ENCODE assay signal across 19 cellular contexts in genomic region chr4:8038702-8039251, GRCh38.
DNase-seq lines count a peak whose midpoint lies in the region; ATAC-seq and TF ChIP-seq lines count a peak whose summit lies in the region.
"Had no signal": no experiment of that assay in that cellular context is flagged by ENCODE, and none has a peak within 500 bp of the region (broad histone marks: within the 10 kb centered on the region; RNA-seq: fewer than 3 reads in every experiment).

No MANE protein-coding gene starts in this region.

- TF ChIP-seq CTCF in brain (conservative IDR thresholded peaks at IDR 0.05), result no peak

- peaks cover 7% of the 10 kb centered on the region for H3K27me3 Mint-ChIP-seq in brain

- DNase-seq in DMS153 (lab: John Stamatoyannopoulos, UW) (peak; percentile 81), NCI-H146 (lab: John Stamatoyannopoulos, UW) (peak; percentile 92), NCI-H345 (lab: John Stamatoyannopoulos, UW) (peak; percentile 93), UCSD-AML1 (lab: John Stamatoyannopoulos, UW; ENCODE audit: unreplicated experiment) (no peak), GM03348 (ENCODE audit: low spot score) (no peak), ecto neural progenitor cell (ENCODE audit: low spot score) (no peak)
- DNase-seq: activated CD8-positive, alpha-beta T cell treated with anti-CD3 and anti-CD28 coated beads, Interleukin-2, amount 10 ng/mL, durations not matched to agents 7 days and 5 days; activated naive CD8-positive, alpha-beta T cell treated with anti-CD3 and anti-CD28 coated beads, Interleukin-2, amount 50 U/mL, for 24 hours; Calu3; heart right ventricle; HFFc6; mesenchymal stem cell; Peyer's patch; uterus; WERI-Rb-1 had no signal

- peaks cover 0 to 2% (median 0%) of the 10 kb centered on the region in 5 experiments for H3K9me3 Mint-ChIP-seq in brain
- H3K9me3 Mint-ChIP-seq: activated naive CD8-positive, alpha-beta T cell treated with anti-CD3 and anti-CD28 coated beads, Interleukin-2, amount 50 U/mL, for 24 hours; activated T-helper 1 cell treated with anti-CD3 and anti-CD28 coated beads, Interleukin-12 subunit alpha, Interleukin-12 subunit beta, Interleukin-2, Interleukin-4 antibody, amounts not matched to agents 30 ng/mL and 10 ng/mL and 1 ng/mL, durations not matched to agents 14 hours and 24 hours and 36 hours; HFFc6; nephron progenitor cell had no signal

- peaks cover 4% of the 10 kb centered on the region for H3K36me3 Mint-ChIP-seq in brain

- H3K27ac Mint-ChIP-seq in brain, result peak overlapping the region in 4 of 5 experiments; percentile 3 to 80 (median 40)
- H3K27ac Mint-ChIP-seq: activated CD8-positive, alpha-beta T cell treated with anti-CD3 and anti-CD28 coated beads, Interleukin-2, amount 10 ng/mL, durations not matched to agents 7 days and 5 days; activated naive CD8-positive, alpha-beta T cell treated with anti-CD3 and anti-CD28 coated beads, Interleukin-2, amount 50 U/mL, for 24 hours; activated T-helper 1 cell treated with anti-CD3 and anti-CD28 coated beads, Interleukin-12 subunit alpha, Interleukin-12 subunit beta, Interleukin-2, Interleukin-4 antibody, amounts not matched to agents 30 ng/mL and 10 ng/mL and 1 ng/mL, durations not matched to agents 14 hours and 24 hours and 36 hours; HFFc6; nephron progenitor cell had no signal

- no peak overlapping the region for H3K4me3 Mint-ChIP-seq in brain
- H3K4me3 Mint-ChIP-seq: activated CD8-positive, alpha-beta T cell treated with anti-CD3 and anti-CD28 coated beads, Interleukin-2, amount 10 ng/mL, durations not matched to agents 7 days and 5 days; activated naive CD8-positive, alpha-beta T cell treated with anti-CD3 and anti-CD28 coated beads, Interleukin-2, amount 50 U/mL, for 24 hours; activated T-helper 1 cell treated with anti-CD3 and anti-CD28 coated beads, Interleukin-12 subunit alpha, Interleukin-12 subunit beta, Interleukin-2, Interleukin-4 antibody, amounts not matched to agents 30 ng/mL and 10 ng/mL and 1 ng/mL, durations not matched to agents 14 hours and 24 hours and 36 hours; HFFc6; nephron progenitor cell had no signal

- H3K4me1 Mint-ChIP-seq in brain, result peaks cover 54% of the 10 kb centered on the region

- no peak for ATAC-seq in GM21717 (IDR thresholded peaks at IDR 0.05; ENCODE audit: unreplicated experiment)
- ATAC-seq: activated CD8-positive, alpha-beta T cell treated with anti-CD3 and anti-CD28 coated beads, Interleukin-2, amount 10 ng/mL, durations not matched to agents 7 days and 5 days; activated naive CD8-positive, alpha-beta T cell treated with anti-CD3 and anti-CD28 coated beads, Interleukin-2, amount 50 U/mL, for 24 hours; heart right ventricle had no signal

Comparison
In these comparisons a context has a peak if more than half of its experiments do, and no peak if none do; other contexts are left out.
1. DNase-seq: peak in DMS153 (single experiment), NCI-H146 (single experiment) and NCI-H345 (single experiment); none in UCSD-AML1 (single experiment), GM03348 (single experiment) and ecto neural progenitor cell (single experiment).